In genomic region chr5:71455427-71456361, GRCh38 we compare ENCODE assay signal across 8 cellular contexts. TPM values are rescaled to one million over a fixed set of nuclear protein-coding genes. Genes with fewer than 3 reads are reported as not detected.
A peak's percentile ranks its signal among the peaks of the same experiment; 100 is the strongest.
DNase-seq lines count a peak whose midpoint lies in the region; ATAC-seq, FAIRE-seq and TF ChIP-seq lines count a peak whose summit lies in the region.

A gene with protein sequence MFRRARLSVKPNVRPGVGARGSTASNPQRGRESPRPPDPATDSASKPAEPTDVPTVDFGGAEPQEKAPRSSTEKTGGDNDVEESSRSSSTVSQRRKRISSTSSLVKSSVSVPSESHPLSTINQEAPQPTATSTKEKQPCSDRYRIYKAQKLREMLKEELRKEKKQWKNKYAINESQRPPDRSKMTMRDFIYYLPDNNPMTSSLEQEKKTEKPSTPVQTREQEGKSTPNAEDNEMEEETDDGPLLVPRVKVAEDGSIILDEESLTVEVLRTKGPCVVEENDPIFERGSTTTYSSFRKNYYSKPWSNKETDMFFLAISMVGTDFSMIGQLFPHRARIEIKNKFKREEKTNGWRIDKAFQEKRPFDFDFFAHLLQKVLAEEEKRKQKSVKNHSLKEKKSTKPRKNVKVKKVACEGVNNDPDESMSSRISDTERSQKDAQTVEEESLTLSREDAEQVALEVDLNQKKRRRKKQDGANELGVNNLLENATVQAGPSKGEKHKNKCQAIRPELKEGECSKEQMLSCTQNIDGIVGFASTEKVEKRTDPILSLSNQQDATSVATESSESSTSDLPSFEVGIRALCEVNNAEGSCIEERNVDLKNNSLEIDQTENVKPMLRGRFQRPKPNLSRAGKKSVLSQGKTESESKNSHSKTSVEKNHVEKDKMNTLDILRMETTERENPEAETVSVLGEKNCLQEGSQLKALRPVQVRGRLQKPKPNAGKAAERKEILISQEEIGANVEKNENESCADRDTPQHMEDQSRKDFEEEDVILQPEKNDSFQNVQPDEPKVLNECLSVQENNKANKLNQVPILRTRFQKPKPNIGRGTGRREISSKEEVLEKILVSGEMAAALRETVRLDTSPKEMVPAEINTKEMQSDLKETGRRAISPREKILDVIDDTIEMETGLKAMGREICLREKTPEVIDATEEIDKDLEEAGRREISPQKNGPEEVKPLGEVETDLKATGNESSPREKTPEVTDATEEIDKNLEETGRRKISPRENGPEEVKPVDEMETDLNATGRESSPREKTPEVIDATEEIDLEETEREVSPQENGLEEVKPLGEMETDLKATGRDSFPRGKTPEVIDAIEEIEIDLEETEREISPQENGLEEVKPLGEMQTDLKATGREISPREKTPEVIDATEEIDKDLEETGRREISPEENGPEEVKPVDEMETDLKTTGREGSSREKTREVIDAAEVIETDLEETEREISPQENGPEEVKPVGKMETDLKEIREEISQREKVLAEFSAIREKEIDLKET (N-terminal part only) (plus strand): TSS chr5:71455651. CDS start chr5:71455878, 227 bp downstream.

- H4K8ac ChIP-seq in H1 (ENCODE audit: extremely low read depth, insufficient read depth, low read length) = peak within 1 kb of the TSS; percentile 99

- ATAC-seq in GM21381 (IDR thresholded peaks at IDR 0.05; ENCODE audit: unreplicated experiment) (peak; percentile 89), memory B cell (ENCODE audit: low read depth) (peak; percentile 88)

- peak within 1 kb of the TSS; percentile 93 to 98 (median 98) for H3K4me3 ChIP-seq in H1 (ENCODE audit: extremely low read depth in 1 of 4, insufficient read depth in 2 of 4, low read depth in 3 of 4, low read length in 4 of 4)

- H3K27ac Mint-ChIP-seq in memory B cell = peak within 1 kb of the TSS; percentile 97

- H3K79me2 ChIP-seq in H1 (ENCODE audit: control insufficient read depth in 1 of 2, insufficient read depth in 2 of 2, low read length in 2 of 2) = peaks cover 6 to 35% of the 10 kb centered on the region in 2 experiments; a peak in 3 of 4 replicates

- no peaks in the 10 kb centered on the region for H3K9me3 ChIP-seq in H1 (ENCODE audit: insufficient read depth in 2 of 2, low read depth in 1 of 2, low read length in 1 of 2)

- H3K4me1 Mint-ChIP-seq in memory B cell = peaks cover 16% of the 10 kb centered on the region

- H2AK5ac ChIP-seq in H1 (ENCODE audit: low read depth, low read length) = no peak within 1 kb of the TSS

- H3K36me3 ChIP-seq in H1 (ENCODE audit: control insufficient read depth in 2 of 4, insufficient read depth in 4 of 4, low read length in 3 of 4) = peaks cover 5 to 23% (median 13%) of the 10 kb centered on the region in 4 experiments; a peak in 5 of 8 replicates

- H3K36me3 Mint-ChIP-seq in memory B cell = peaks cover 5% of the 10 kb centered on the region

- peak in 2 of 3 experiments; percentile 1; a peak in 2 of 4 replicates for TF ChIP-seq CTCF in H1 (IDR thresholded peaks at IDR 0.05; ENCODE audit: control extremely low read depth in 1 of 3, insufficient read depth in 1 of 3, low read depth in 1 of 3, low read length in 3 of 3)

- 2% methylated on average over 50 of the region's 50 CpGs; no CpG with 5 or more reads in 1 of the 2 experiments for WGBS in H1 (ENCODE audit: extremely low coverage in 1 of 2, insufficient coverage in 1 of 2, insufficient read length in 1 of 2, insufficient replicate concordance in 2 of 2, low coverage in 1 of 2, low lambda C conversion rate in 2 of 2, missing lambda C conversion rate in 1 of 2), 2 experiments

- H3K27me3 Mint-ChIP-seq in memory B cell = peaks cover 8% of the 10 kb centered on the region

- H3K14ac ChIP-seq in H1 (ENCODE audit: insufficient read length) = no peak within 1 kb of the TSS

- H3K27me3 ChIP-seq in H1 (replicated peaks in 1 of 4; ENCODE audit: control insufficient read depth in 3 of 4, extremely low read depth in 1 of 4, insufficient read depth in 3 of 4, low read length in 3 of 4) = no peaks in the 10 kb centered on the region

- peak; percentile 86 to 94 for TF ChIP-seq POLR2A in H1 (IDR thresholded peaks at IDR 0.05; ENCODE audit: control extremely low read depth in 1 of 2, low read depth in 2 of 2, low read length in 2 of 2)

- peak within 1 kb of the TSS; percentile 88 for H2AFZ ChIP-seq in H1 (ENCODE audit: low read length)

- in situ Hi-C loops in Caki2 (cut with HindIII; ENCODE audit: low pct_unique_long_range_greater_than_20kb, low sequenced_read_pairs) = no loop called here

- H3K56ac ChIP-seq in H1 (replicated peaks; ENCODE audit: insufficient read length, low read depth, low read length) = peak within 1 kb of the TSS; percentile 70

- no peak within 1 kb of the TSS for H3K18ac ChIP-seq in H1 (ENCODE audit: extremely low read depth, low read length)

- no peak within 1 kb of the TSS for H2BK15ac ChIP-seq in H1 (ENCODE audit: low read length)

- TF ChIP-seq RAD21 in H1 (IDR thresholded peaks at IDR 0.05 in 1 of 2, conservative IDR thresholded peaks at IDR 0.05 in 1 of 2; ENCODE audit: low read depth in 2 of 2, low read length in 2 of 2) = no peak

- H3K23me2 ChIP-seq in H1 (ENCODE audit: low read depth, low read length) = peaks cover 2% of the 10 kb centered on the region; the same call in 1 of the 2 replicates

- no peak within 1 kb of the TSS for H3K4ac ChIP-seq in H1 (replicated peaks; ENCODE audit: insufficient read length, low read depth, low read length)

- H2BK12ac ChIP-seq in H1 (ENCODE audit: low read depth, low read length) = no peak within 1 kb of the TSS

- CTCF ChIA-PET in H1 (lab: Charles Lee; ENCODE audit: partially characterized antibody) = no interaction called here

- FAIRE-seq in H1 (lab: Jason Lieb, UNC) = peak; percentile 80

- POLR2A ChIA-PET in H1 (lab: Charles Lee; ENCODE audit: partially characterized antibody) = interaction anchor here (1.1 to 1.5 kb wide), 5 partner anchors 20 to 131 kb away, joined by 3 to 6 read pairs (median 3); partner anchors contain the start of gene MCCC2

- H2BK5ac ChIP-seq in H1 (ENCODE audit: low read depth, low read length) = peak within 1 kb of the TSS; percentile 86; the same call in 1 of the 2 replicates

- peak in 1 of 2 experiments; percentile 62; a peak in 1 of 3 replicates for TF ChIP-seq EP300 in H1 (IDR thresholded peaks at IDR 0.05; ENCODE audit: borderline replicate concordance in 1 of 2, low read depth in 2 of 2, low read length in 2 of 2)

- peak within 1 kb of the TSS; percentile 94 for H3K27ac ChIP-seq in H1 (ENCODE audit: low read depth, low read length)

- H4K20me1 ChIP-seq in H1 (replicated peaks in 1 of 2; ENCODE audit: control insufficient read depth in 1 of 2, insufficient read depth in 2 of 2, low read length in 2 of 2) = no peaks in the 10 kb centered on the region

- no peak within 1 kb of the TSS for H2BK20ac ChIP-seq in H1 (ENCODE audit: low read length)

- DNase-seq in Caki2 (ENCODE audit: low read depth) (peak; percentile 89), HUDEP-2 (lab: John Stamatoyannopoulos, UW; ENCODE audit: unreplicated experiment in 76 of 76) (peak in 75 of 76 experiments; percentile 34 to 95 (median 83)), NOMO-1 treated with dmso at 0.1 percent for 144 hours (lab: John Stamatoyannopoulos, UW; ENCODE audit: unreplicated experiment) (peak; percentile 78), H1 (ENCODE audit: low read depth in 1 of 2, low spot score in 2 of 2) (peak; percentile 77 to 99), memory B cell (ENCODE audit: low spot score in 2 of 2) (peak; percentile 94 to 99)
- DNase-seq in activated CD8-positive, alpha-beta memory T cell treated with anti-CD3 and anti-CD28 coated beads for 48 hours (ENCODE audit: low read depth in 2 of 3, low spot score in 2 of 3) = peak; percentile 89 to 99 (median 99)
- DNase-seq in stimulated activated CD8-positive, alpha-beta memory T cell treated with anti-CD3 and anti-CD28 coated beads, Interleukin-12 subunit alpha, Interleukin-12 subunit beta, amount 100 ng/mL, for 24 hours (ENCODE audit: extremely low read depth) = peak; percentile 92

- peak within 1 kb of the TSS; percentile 80 to 93 (median 92) for H3K9ac ChIP-seq in H1 (replicated peaks in 1 of 4; ENCODE audit: extremely low read depth in 1 of 4, low read depth in 3 of 4, low read length in 3 of 4)

- H3K4me1 ChIP-seq in H1 (replicated peaks in 1 of 4; ENCODE audit: control insufficient read depth in 3 of 4, insufficient read depth in 4 of 4, low read length in 3 of 4) = no peaks in the 10 kb centered on the region; a peak in 1 of 7 replicates

- peak within 1 kb of the TSS; percentile 75 to 77 for H3K4me2 ChIP-seq in H1 (ENCODE audit: insufficient read depth in 1 of 2, low read depth in 2 of 2, low read length in 2 of 2)

- no peak within 1 kb of the TSS for H4K91ac ChIP-seq in H1 (replicated peaks; ENCODE audit: insufficient read length, low read length)

- H3K23ac ChIP-seq in H1 (ENCODE audit: insufficient read length) = no peak within 1 kb of the TSS

- H4K5ac ChIP-seq in H1 (ENCODE audit: insufficient read length, low read depth, low read length) = peak within 1 kb of the TSS; percentile 64

- no peaks in the 10 kb centered on the region for H3K79me1 ChIP-seq in H1 (ENCODE audit: low read depth, low read length)

- H2BK120ac ChIP-seq in H1 (replicated peaks; ENCODE audit: low read depth, low read length) = no peak within 1 kb of the TSS

- peak within 1 kb of the TSS; percentile 97 for H3K4me3 Mint-ChIP-seq in memory B cell

- H3K9me3 Mint-ChIP-seq in memory B cell = no peaks in the 10 kb centered on the region

TF ChIP-seq in H1, 55 proteins besides CTCF, POLR2A, EP300 and RAD21 (continues in another document):
- peak; percentile 94 for TF ChIP-seq TAF1 (IDR thresholded peaks at IDR 0.05; ENCODE audit: low read depth, low read length)
- no peak for TF ChIP-seq GTF2F1 (IDR thresholded peaks at IDR 0.05; ENCODE audit: borderline replicate concordance, low read depth, low read length)
- TF ChIP-seq SP4 (IDR thresholded peaks at IDR 0.05; ENCODE audit: low read length) = no peak
- TF ChIP-seq JUND (IDR thresholded peaks at IDR 0.05; ENCODE audit: low read length) = peak; percentile 94
- peak; percentile 98 for TF ChIP-seq POLR2AphosphoS5 (IDR thresholded peaks at IDR 0.05; ENCODE audit: low read depth, low read length)
- TF ChIP-seq CHD1 (IDR thresholded peaks at IDR 0.05; ENCODE audit: low read depth, low read length) = no peak
- no peak for TF ChIP-seq TEAD4 (IDR thresholded peaks at IDR 0.05; ENCODE audit: low read depth, low read length)
- TF ChIP-seq ZNF274 (IDR thresholded peaks at IDR 0.05; ENCODE audit: borderline replicate concordance, extremely low read depth, low read length) = no peak
- TF ChIP-seq SIX5 (IDR thresholded peaks at IDR 0.05; ENCODE audit: low read depth, low read length) = no peak

RNA-seq across cellular contexts. Expression of the gene that starts here (rescaled TPM):
- 5.6 and 7.4 TPM in 2 replicates for total RNA-seq in Caki2 (2014; rRNA removed; shearing (Covaris generic); ENCODE audit: low replicate concordance)
- total RNA-seq in H1 (2021; fragmentation: NEBNext Ultra II Directional; extraction: Animal tissue kit (Norgen Biotek cat#: 25700)) = 28.9 and 32.1 TPM in 2 replicates
- polyA plus RNA-seq in H1 (2011; rRNA removed) = 3.6 and 4.7 TPM in 2 replicates
- 6.1 TPM for polyA plus RNA-seq in H1 (2011; cell fraction: cytosol; rRNA removed)
- 11.0 TPM for polyA plus RNA-seq in H1 (2011; cell fraction: nucleus; rRNA removed)
- 4.8 to 12.8 TPM (median 6.7 TPM) in 4 replicates for polyA plus RNA-seq in H1 (2012, experiment 1 of 2)
- 0.64 TPM for polyA plus RNA-seq in H1 (2012, experiment 2 of 2)
- polyA plus RNA-seq in H1 (2013, experiment 1 of 2) = 18.4 TPM
- 16.2 TPM for polyA plus RNA-seq in H1 (2013, experiment 2 of 2)
- polyA minus RNA-seq in H1 (2011; rRNA and poly(A)+ RNA removed) = 17.6 and 27.9 TPM in 2 replicates
- polyA minus RNA-seq in H1 (2011; cell fraction: cytosol; rRNA and poly(A)+ RNA removed) = 12.3 TPM
- polyA minus RNA-seq in H1 (2011; cell fraction: nucleus; rRNA and poly(A)+ RNA removed) = 56.7 TPM

Comparison
In these comparisons a context has a peak if more than half of its experiments do, and no peak if none do; other contexts are left out.
1. Peak in every context shown above with its lines: DNase-seq, ATAC-seq, H3K4me3 ChIP-seq and H3K27ac ChIP-seq.